ENCODE assay signal across 8 cellular contexts in the genomic region with DNA sequence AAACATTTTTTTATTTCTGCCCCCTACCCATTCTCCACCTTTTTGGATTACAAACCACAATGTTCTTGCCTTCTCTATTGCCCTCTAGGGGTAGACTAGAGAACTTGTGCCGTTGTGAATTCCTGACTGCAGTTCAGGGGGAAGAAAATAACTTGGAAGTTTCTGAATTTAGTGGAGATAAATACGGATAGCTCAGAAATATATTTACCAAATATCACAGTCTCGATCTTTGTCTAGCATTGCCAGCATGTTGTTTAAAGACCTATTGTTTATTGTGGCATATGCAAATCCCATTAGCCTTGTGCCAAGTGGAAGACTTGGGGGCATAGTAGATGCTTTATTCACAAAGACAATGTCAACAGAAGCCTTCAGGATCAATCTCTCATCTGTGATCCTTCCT.
DNase-seq lines count a peak whose midpoint lies in the region; ATAC-seq and TF ChIP-seq lines count a peak whose summit lies in the region.

No MANE protein-coding gene starts in this region.

- no peaks in the 10 kb centered on the region for H3K36me3 ChIP-seq in H7 (replicated peaks; ENCODE audit: control insufficient read depth, insufficient read depth, low read length)
- no peaks in the 10 kb centered on the region for H3K36me3 ChIP-seq in OCI-LY3 (replicated peaks; ENCODE audit: low read depth, low read length)
- no peaks in the 10 kb centered on the region for H3K36me3 ChIP-seq in fibroblast of lung (ENCODE audit: control insufficient read depth, insufficient read depth, low read length)
- no peaks in the 10 kb centered on the region for H3K36me3 ChIP-seq in spleen

- H3K79me2 ChIP-seq in OCI-LY3 (ENCODE audit: low read length), result no peaks in the 10 kb centered on the region
- H3K79me2 ChIP-seq in fibroblast of lung (ENCODE audit: control insufficient read depth, insufficient read depth, low read length), result no peaks in the 10 kb centered on the region

- H4K20me1 ChIP-seq in OCI-LY3 (ENCODE audit: insufficient read depth, low read length) (no peaks in the 10 kb centered on the region), fibroblast of lung (ENCODE audit: control insufficient read depth, extremely low read depth, insufficient read depth, low read length) (no peaks in the 10 kb centered on the region)

- CTCF ChIA-PET in GM10248 (lab: Yijun Ruan, JAX), result interaction anchor here (0.9 to 1.4 kb wide), 2 partner anchors 37 to 248 kb away, joined by 3 read pairs; no protein-coding TSS in a partner anchor
- CTCF ChIA-PET in activated naive CD4-positive, alpha-beta T cell treated with anti-CD3 and anti-CD28 coated beads for 36 hours (lab: Charles Lee), result interaction anchor here (1.0 kb wide), 1 partner anchor 15 kb away, joined by 3 read pairs; no protein-coding TSS in a partner anchor

- peak; percentile 19 for DNase-seq in GM10248 (ENCODE audit: extremely low spot score)
- peak; percentile 40 for DNase-seq in H7
- peak; percentile 21 to 22 for DNase-seq in fibroblast of lung (ENCODE audit: low read depth in 2 of 2)
- no peak for DNase-seq in spleen
- no peak for DNase-seq in activated naive CD4-positive, alpha-beta T cell treated with anti-CD3 and anti-CD28 coated beads for 36 hours
- no peak for DNase-seq in coronary artery (ENCODE audit: low spot score)

- H3K36me3 Mint-ChIP-seq in activated naive CD4-positive, alpha-beta T cell treated with anti-CD3 and anti-CD28 coated beads for 36 hours (ENCODE audit: low read depth), result no peaks in the 10 kb centered on the region

- H3K4me2 ChIP-seq in OCI-LY3 (ENCODE audit: low read length) (no peak overlapping the region), fibroblast of lung (ENCODE audit: extremely low read depth, insufficient read depth, low read length) (no peak overlapping the region)

- H3K4me1 ChIP-seq in OCI-LY3 (ENCODE audit: low read length) (no peaks in the 10 kb centered on the region), fibroblast of lung (ENCODE audit: control insufficient read depth, extremely low read depth, insufficient read depth, low read length) (no peaks in the 10 kb centered on the region), spleen (no peaks in the 10 kb centered on the region)

- no peak overlapping the region for H3K9ac ChIP-seq in OCI-LY3 (ENCODE audit: low read length)
- no peak overlapping the region for H3K9ac ChIP-seq in fibroblast of lung (ENCODE audit: insufficient read depth, low read length)

- H3K9me3 Mint-ChIP-seq in activated naive CD4-positive, alpha-beta T cell treated with anti-CD3 and anti-CD28 coated beads for 36 hours, result no peaks in the 10 kb centered on the region

- WGBS in spleen, 5 donors, result 24 to 47% (median 36%) methylated on average over 3 of the region's 3 CpGs

- ATAC-seq in GM19023 (IDR thresholded peaks at IDR 0.05; ENCODE audit: unreplicated experiment), result no peak

- no peak overlapping the region for H3K27ac Mint-ChIP-seq in activated naive CD4-positive, alpha-beta T cell treated with anti-CD3 and anti-CD28 coated beads for 36 hours

- H3K4me3 ChIP-seq in H7 (ENCODE audit: insufficient read depth, low read depth, low read length), result no peak overlapping the region
- no peak overlapping the region for H3K4me3 ChIP-seq in OCI-LY3 (ENCODE audit: low read length)
- no peak overlapping the region for H3K4me3 ChIP-seq in fibroblast of lung (replicated peaks in 1 of 4; ENCODE audit: control extremely low read depth in 1 of 4, insufficient read depth in 1 of 4, low read depth in 3 of 4, low read length in 4 of 4)
- H3K4me3 ChIP-seq in spleen, result no peak overlapping the region
- H3K4me3 ChIP-seq in coronary artery, result no peak overlapping the region

- TF ChIP-seq POLR2A in spleen (IDR thresholded peaks at IDR 0.05), result no peak

- H2AFZ ChIP-seq in OCI-LY3 (ENCODE audit: low read depth, low read length), result no peak overlapping the region
- H2AFZ ChIP-seq in fibroblast of lung (ENCODE audit: low read length), result no peak overlapping the region

- POLR2A ChIA-PET in GM10248 (lab: Yijun Ruan, JAX), result no interaction called here

- TF ChIP-seq CTCF in GM10248 (IDR thresholded peaks at IDR 0.05; ENCODE audit: control extremely low read depth, extremely low read depth, low read depth, missing control alignments), result peak; percentile 32
- TF ChIP-seq CTCF in OCI-LY3 (IDR thresholded peaks at IDR 0.05; ENCODE audit: low read depth, low read length), result peak; percentile 61
- TF ChIP-seq CTCF in fibroblast of lung (conservative IDR thresholded peaks at IDR 0.05 in 1 of 2, IDR thresholded peaks at IDR 0.05 in 1 of 2; ENCODE audit: low read depth in 1 of 2, low read length in 2 of 2), result peak; percentile 87 to 93
- peak in 8 of 11 experiments; percentile 11 to 49 (median 36) for TF ChIP-seq CTCF in spleen (IDR thresholded peaks at IDR 0.05 in 8 of 11, conservative IDR thresholded peaks at IDR 0.05 in 3 of 11)
- TF ChIP-seq CTCF in coronary artery (IDR thresholded peaks at IDR 0.05), result no peak

- peaks cover 10% of the 10 kb centered on the region for H3K27me3 Mint-ChIP-seq in activated naive CD4-positive, alpha-beta T cell treated with anti-CD3 and anti-CD28 coated beads for 36 hours (ENCODE audit: low read depth)

- H3K27me3 ChIP-seq in H7 (ENCODE audit: control insufficient read depth, insufficient read depth, low read length) (peaks cover 2% of the 10 kb centered on the region; the same call in 1 of the 2 replicates), OCI-LY3 (ENCODE audit: low read depth, low read length) (no peaks in the 10 kb centered on the region), fibroblast of lung (ENCODE audit: control insufficient read depth, insufficient read depth, low read length) (no peaks in the 10 kb centered on the region), spleen (replicated peaks in 1 of 7) (no peaks in the 10 kb centered on the region)

- H3K27ac ChIP-seq in OCI-LY3 (ENCODE audit: low read length), result no peak overlapping the region
- no peak overlapping the region for H3K27ac ChIP-seq in fibroblast of lung (ENCODE audit: insufficient read depth, low read length)
- no peak overlapping the region for H3K27ac ChIP-seq in spleen
- no peak overlapping the region for H3K27ac ChIP-seq in coronary artery

- no peak overlapping the region for H3K4me3 Mint-ChIP-seq in activated naive CD4-positive, alpha-beta T cell treated with anti-CD3 and anti-CD28 coated beads for 36 hours

- no peaks in the 10 kb centered on the region for H3K9me3 ChIP-seq in OCI-LY3 (ENCODE audit: insufficient read depth, low read length)
- H3K9me3 ChIP-seq in fibroblast of lung (ENCODE audit: control insufficient read depth, insufficient read depth, low read depth, low read length), result no peaks in the 10 kb centered on the region
- peaks cover 0 to 6% (median 0%) of the 10 kb centered on the region in 8 donors for H3K9me3 ChIP-seq in spleen

- intact Hi-C loops in spleen (cut with DNase I; ENCODE audit: low total_unique reads), result no loop called here
- intact Hi-C loops in activated naive CD4-positive, alpha-beta T cell treated with anti-CD3 and anti-CD28 coated beads for 36 hours (cut with micrococcal nuclease), result loop anchor here (1.0 to 2.0 kb wide), 2 partner anchors 251 to 368 kb away; no protein-coding TSS in a partner anchor

- no peaks in the 10 kb centered on the region for H3K4me1 Mint-ChIP-seq in activated naive CD4-positive, alpha-beta T cell treated with anti-CD3 and anti-CD28 coated beads for 36 hours (ENCODE audit: low read depth)

Comparison
In these comparisons a context has a peak if more than half of its experiments do, and no peak if none do; other contexts are left out.
1. DNase-seq: peak in GM10248 (single experiment), H7 (single experiment) and fibroblast of lung (2 of 2); none in spleen (single experiment), activated naive CD4-positive, alpha-beta T cell treated with anti-CD3 and anti-CD28 coated beads for 36 hours (single experiment) and coronary artery (single experiment).